8 cellular contexts compared by ENCODE assay signal in genomic region chr18:12377556-12378553, GRCh38. TPM values are rescaled to one million over a fixed set of nuclear protein-coding genes. Genes with fewer than 3 reads are reported as not detected.
A peak's percentile ranks its signal among the peaks of the same experiment; 100 is the strongest.
DNase-seq lines count a peak whose midpoint lies in the region; ATAC-seq and TF ChIP-seq lines count a peak whose summit lies in the region.

No MANE protein-coding gene starts in this region.

- no peaks in the 10 kb centered on the region for H3K9me3 ChIP-seq in BE2C
- no peaks in the 10 kb centered on the region for H3K9me3 ChIP-seq in SJCRH30 (replicated peaks)
- H3K9me3 ChIP-seq in gastrocnemius medialis, result no peaks in the 10 kb centered on the region

- H3K27me3 ChIP-seq in BE2C, result no peaks in the 10 kb centered on the region
- no peaks in the 10 kb centered on the region for H3K27me3 ChIP-seq in SJCRH30
- no peaks in the 10 kb centered on the region for H3K27me3 ChIP-seq in gastrocnemius medialis

- ATAC-seq in GM18909 (IDR thresholded peaks at IDR 0.05; ENCODE audit: poor library complexity, unreplicated experiment), result peak; percentile 68
- ATAC-seq in HG03196 (IDR thresholded peaks at IDR 0.05; ENCODE audit: unreplicated experiment), result peak; percentile 59
- ATAC-seq in gastrocnemius medialis, result peak; percentile 74 to 77

- in situ Hi-C loops in gastrocnemius medialis (cut with MboI; ENCODE audit: low sequenced_read_pairs in 4 of 4), result loop anchor here in 3 of 4 donors (10.0 to 25.0 kb wide), 2 partner anchors 559 to 567 kb away; partner anchors contain the start of gene SEH1L (in 3 of the 3)

- TF ChIP-seq CTCF in BE2C (IDR thresholded peaks at IDR 0.05; ENCODE audit: low read depth, low read length), result peak; percentile 7; the same call in 1 of the 2 replicates
- TF ChIP-seq CTCF in fibroblast of pulmonary artery (IDR thresholded peaks at IDR 0.05; ENCODE audit: low read length, missing control alignments), result peak; percentile 10
- peak in 4 of 5 experiments; percentile 15 to 46 (median 36) for TF ChIP-seq CTCF in gastrocnemius medialis (IDR thresholded peaks at IDR 0.05 in 4 of 5, conservative IDR thresholded peaks at IDR 0.05 in 1 of 5)

- DNase-seq in BE2C, result no peak
- no peak for DNase-seq in SJCRH30
- no peak for DNase-seq in fibroblast of pulmonary artery (ENCODE audit: low read depth)
- DNase-seq in gastrocnemius medialis, result no peak
- no peak for DNase-seq in stimulated activated CD4-positive, alpha-beta T cell treated with anti-CD3 and anti-CD28 coated beads, Interleukin-4, amount 100 ng/mL, for 24 hours
- no peak for DNase-seq in NCI-H2107 (lab: John Stamatoyannopoulos, UW)

- H3K4me1 ChIP-seq in BE2C, result no peaks in the 10 kb centered on the region
- peaks cover 3% of the 10 kb centered on the region; the same call in 1 of the 2 replicates for H3K4me1 ChIP-seq in SJCRH30
- H3K4me1 ChIP-seq in gastrocnemius medialis, result peaks cover 34% of the 10 kb centered on the region in 2 donors

- H3K27ac ChIP-seq in SJCRH30 (peak overlapping the region; percentile 57), gastrocnemius medialis (peak overlapping the region; percentile 94 to 100 (median 96))

- TF ChIP-seq POLR2A in gastrocnemius medialis (IDR thresholded peaks at IDR 0.05), result peak in 1 of 2 donors; percentile 51

- intact Hi-C loops in gastrocnemius medialis (cut with DNase I; ENCODE audit: low total_unique reads), result loop anchor here (1.0 to 10.0 kb wide), 11 partner anchors 29 to 1347 kb away; partner anchors contain the start of genes CEP192, CEP76, FAM210A and IMPA2

- H3K36me3 ChIP-seq in BE2C, result peaks cover 3% of the 10 kb centered on the region; the same call in 1 of the 2 replicates
- H3K36me3 ChIP-seq in SJCRH30, result no peaks in the 10 kb centered on the region
- no peaks in the 10 kb centered on the region for H3K36me3 ChIP-seq in gastrocnemius medialis

- peak overlapping the region; percentile 73 for H3K4me3 ChIP-seq in BE2C (ENCODE audit: low read depth, low read length)
- H3K4me3 ChIP-seq in SJCRH30, result peak overlapping the region; percentile 57
- peak overlapping the region; percentile 60 for H3K4me3 ChIP-seq in fibroblast of pulmonary artery (replicated peaks; ENCODE audit: low read depth, low read length)
- peak overlapping the region; percentile 64 to 78 (median 72) for H3K4me3 ChIP-seq in gastrocnemius medialis

RNA-seq across cellular contexts. Expression of gene AFG3L2, which starts 0.8 kb away (rescaled TPM):
- polyA plus RNA-seq in BE2C (2012; ENCODE audit: insufficient read depth, insufficient read length, low read depth), result 18.5 TPM
- total RNA-seq in SJCRH30 (2014; rRNA removed; shearing (Covaris generic)), result 41.0 and 42.3 TPM in 2 replicates
- 100 to 1,000 TPM; 102 to 166 (median 124) TPM for total RNA-seq in gastrocnemius medialis

RNA-seq across cellular contexts. Expression of gene PRELID3A, which starts 29.9 kb away (rescaled TPM):
- polyA plus RNA-seq in BE2C (2012; ENCODE audit: insufficient read depth, insufficient read length, low read depth), result 4.1 TPM
- total RNA-seq in SJCRH30 (2014; rRNA removed; shearing (Covaris generic)), result 1.4 and 2.1 TPM in 2 replicates
- total RNA-seq in gastrocnemius medialis, result under 1 TPM in 1 of 4 donors, not detected in 3; 0.11 TPM
